16 cellular contexts compared by ENCODE assay signal in genomic region chr6:16095180-16095579, GRCh38. TPM values are rescaled to one million over a fixed set of nuclear protein-coding genes. Genes with fewer than 3 reads are reported as not detected.
DNase-seq lines count a peak whose midpoint lies in the region; ATAC-seq, FAIRE-seq and TF ChIP-seq lines count a peak whose summit lies in the region.
"Had no signal": no experiment of that assay in that cellular context is flagged by ENCODE, and none has a peak within 500 bp of the region (broad histone marks: within the 10 kb centered on the region; RNA-seq: fewer than 3 reads in every experiment).

No MANE protein-coding gene starts in this region.

- H3K4me1 ChIP-seq in GM23338 (ENCODE audit: insufficient read depth) = no peaks in the 10 kb centered on the region
- H3K4me1 ChIP-seq in K562 (replicated peaks in 1 of 2; ENCODE audit: control insufficient read depth in 2 of 2, insufficient read depth in 2 of 2, low read length in 2 of 2) = peaks cover 0 to 20% of the 10 kb centered on the region in 2 experiments; a peak in 4 of 5 replicates
- H3K4me1 ChIP-seq in A673 (ENCODE audit: insufficient read depth, low read length, poor library complexity, severe bottlenecking) = no peaks in the 10 kb centered on the region
- H3K4me1 ChIP-seq: BE2C had no signal

- H3K27ac ChIP-seq in GM23338 (ENCODE audit: low read depth) (no peak overlapping the region), K562 (ENCODE audit: extremely low read depth, low read depth, low read length) (no peak overlapping the region), A673 (ENCODE audit: low read depth, low read length, poor library complexity, severe bottlenecking) (no peak overlapping the region)

- TF ChIP-seq POLR2A in K562 (conservative IDR thresholded peaks at IDR 0.05) = no peak

- no peak overlapping the region for H3K9ac ChIP-seq in K562 (ENCODE audit: insufficient read depth in 1 of 2, low read depth in 2 of 2, low read length in 2 of 2)

- no peaks in the 10 kb centered on the region for H3F3A ChIP-seq in GM23338 (replicated peaks; ENCODE audit: low read depth)

- H3K9me2 ChIP-seq in GM23338 (ENCODE audit: insufficient read depth) = peaks cover 12% of the 10 kb centered on the region

- POLR2A ChIA-PET in activated CD4-positive, alpha-beta T cell treated with anti-CD3 and anti-CD28 coated beads for 36 hours (lab: Charles Lee) = no interaction called here
- POLR2A ChIA-PET in K562 (lab: Yijun Ruan, JAX) = no interaction called here
- POLR2A ChIA-PET in activated CD8-positive, alpha-beta T cell treated with anti-CD3 and anti-CD28 coated beads, Interleukin-2, amount 10 ng/mL, durations not matched to agents 7 days and 5 days (lab: Charles Lee) = no interaction called here
- POLR2A ChIA-PET in A673 (lab: Charles Lee; ENCODE audit: low non-redundant PET) = no interaction called here

- H3K9me3 ChIP-seq in K562 (replicated peaks; ENCODE audit: control insufficient read depth, insufficient read depth, low read depth, low read length) (peaks cover 12% of the 10 kb centered on the region), A673 (ENCODE audit: low read depth, low read length, poor library complexity, severe bottlenecking) (no peaks in the 10 kb centered on the region)
- H3K9me3 ChIP-seq: BE2C had no signal

- H3K79me2 ChIP-seq in GM23338 (replicated peaks; ENCODE audit: insufficient read depth) (no peaks in the 10 kb centered on the region), K562 (ENCODE audit: control insufficient read depth, insufficient read depth, low read length) (no peaks in the 10 kb centered on the region)

- intact Hi-C loops in activated CD4-positive, alpha-beta T cell treated with anti-CD3 and anti-CD28 coated beads for 36 hours (cut with DNase I, micrococcal nuclease) = no loop called here
- intact Hi-C loops in activated CD4-positive, alpha-beta T cell treated with anti-CD3 and anti-CD28 coated beads, Interleukin-2, amount 10 ng/mL, durations not matched to agents 24 days and 14 days (cut with micrococcal nuclease) = no loop called here
- intact Hi-C loops in K562 (cut with micrococcal nuclease) (no loop called here), A673 (cut with micrococcal nuclease; ENCODE audit: unreplicated experiment) (no loop called here)

- H3K4me2 ChIP-seq in GM23338 = no peak overlapping the region
- no peak overlapping the region for H3K4me2 ChIP-seq in K562 (ENCODE audit: insufficient read depth, low read length)

- H3K4me3 ChIP-seq in AG10803 (ENCODE audit: low read length) (no peak overlapping the region), GM23338 (no peak overlapping the region), K562 (no peak overlapping the region), A673 (ENCODE audit: low read depth, low read length, poor library complexity, severe bottlenecking) (no peak overlapping the region)

- no peak for TF ChIP-seq EP300 in K562 (IDR thresholded peaks at IDR 0.05; ENCODE audit: low read length)

- DNase-seq in activated CD4-positive, alpha-beta T cell treated with anti-CD3 and anti-CD28 coated beads for 36 hours = peak; percentile 22
- no peak for DNase-seq in activated CD4-positive, alpha-beta T cell treated with anti-CD3 and anti-CD28 coated beads, Interleukin-2, amount 10 ng/mL, durations not matched to agents 24 days and 14 days
- DNase-seq in AG10803 (ENCODE audit: low read depth) (peak; percentile 14), GM23338 (ENCODE audit: low spot score) (no peak), K562 (ENCODE audit: extremely low read depth in 1 of 4, low spot score in 3 of 4) (no peak), A673 (ENCODE audit: low spot score) (no peak), NCI-H2171 (lab: John Stamatoyannopoulos, UW) (no peak)
- no peak for DNase-seq in activated CD8-positive, alpha-beta T cell treated with anti-CD3 and anti-CD28 coated beads, Interleukin-2, amount 10 ng/mL, durations not matched to agents 7 days and 5 days
- DNase-seq: 8988T, ACHN, BE2C, DMS53, GF-D8, GOT3, H9 had no signal

- BruUV-seq in K562 (replicated peaks; lab: Mats Ljungman, UMichigan) (no TSS peak), A673 (replicated peaks; lab: Mats Ljungman, UMichigan) (no TSS peak)

- H3K27ac Mint-ChIP-seq in activated CD4-positive, alpha-beta T cell treated with anti-CD3 and anti-CD28 coated beads for 36 hours = no peak overlapping the region
- no peak overlapping the region for H3K27ac Mint-ChIP-seq in activated CD4-positive, alpha-beta T cell treated with anti-CD3 and anti-CD28 coated beads, Interleukin-2, amount 10 ng/mL, durations not matched to agents 24 days and 14 days
- H3K27ac Mint-ChIP-seq in GM23338 = no peak overlapping the region
- H3K27ac Mint-ChIP-seq in activated CD8-positive, alpha-beta T cell treated with anti-CD3 and anti-CD28 coated beads, Interleukin-2, amount 10 ng/mL, durations not matched to agents 7 days and 5 days = no peak overlapping the region
- H3K27ac Mint-ChIP-seq: H9, IgD-negative memory B cell had no signal

- in situ Hi-C loops in K562 (cut with MboI) = no loop called here

- 56% methylated on average over 6 of the region's 6 CpGs for WGBS in K562 (ENCODE audit: insufficient coverage, low coverage, missing lambda C conversion rate)

- FAIRE-seq in K562 (lab: Jason Lieb, UNC) = no peak

- H2AFZ ChIP-seq in GM23338 (peak overlapping the region; percentile 76; the same call in 1 of the 2 replicates), K562 (ENCODE audit: low read depth, low read length) (peak overlapping the region; percentile 33; the same call in 1 of the 2 replicates)

- no peak for TF ChIP-seq CTCF in AG10803 (conservative IDR thresholded peaks at IDR 0.05; ENCODE audit: low read length)
- TF ChIP-seq CTCF in GM23338 (conservative IDR thresholded peaks at IDR 0.05; ENCODE audit: low read depth in 2 of 2) = no peak
- TF ChIP-seq CTCF in K562 (IDR thresholded peaks at IDR 0.05 in 2 of 3, conservative IDR thresholded peaks at IDR 0.05 in 1 of 3; ENCODE audit: insufficient read depth in 2 of 3, low read depth in 1 of 3, low read length in 3 of 3) = no peak
- no peak for TF ChIP-seq CTCF in A673 (conservative IDR thresholded peaks at IDR 0.05; ENCODE audit: low read depth, low read length)

- ATAC-seq in activated CD4-positive, alpha-beta T cell treated with anti-CD3 and anti-CD28 coated beads for 36 hours = no peak
- ATAC-seq in GM23338 (no peak), K562 (no peak)
- no peak for ATAC-seq in activated CD8-positive, alpha-beta T cell treated with anti-CD3 and anti-CD28 coated beads, Interleukin-2, amount 10 ng/mL, durations not matched to agents 7 days and 5 days

- no peaks in the 10 kb centered on the region for H3K9me1 ChIP-seq in K562 (ENCODE audit: control insufficient read depth, insufficient read depth, low read length)

- no peak overlapping the region for H3K4me3 Mint-ChIP-seq in activated CD4-positive, alpha-beta T cell treated with anti-CD3 and anti-CD28 coated beads for 36 hours
- no peak overlapping the region for H3K4me3 Mint-ChIP-seq in activated CD4-positive, alpha-beta T cell treated with anti-CD3 and anti-CD28 coated beads, Interleukin-2, amount 10 ng/mL, durations not matched to agents 24 days and 14 days
- H3K4me3 Mint-ChIP-seq in GM23338 = no peak overlapping the region
- no peak overlapping the region for H3K4me3 Mint-ChIP-seq in activated CD8-positive, alpha-beta T cell treated with anti-CD3 and anti-CD28 coated beads, Interleukin-2, amount 10 ng/mL, durations not matched to agents 7 days and 5 days
- H3K4me3 Mint-ChIP-seq: H9, IgD-negative memory B cell had no signal

- no peaks in the 10 kb centered on the region for H3K27me3 Mint-ChIP-seq in activated CD4-positive, alpha-beta T cell treated with anti-CD3 and anti-CD28 coated beads for 36 hours
- H3K27me3 Mint-ChIP-seq in activated CD4-positive, alpha-beta T cell treated with anti-CD3 and anti-CD28 coated beads, Interleukin-2, amount 10 ng/mL, durations not matched to agents 24 days and 14 days = no peaks in the 10 kb centered on the region
- H3K27me3 Mint-ChIP-seq in GM23338 (ENCODE audit: insufficient read depth, low read depth, poor library complexity) = peaks cover 4% of the 10 kb centered on the region
- peaks cover 4% of the 10 kb centered on the region for H3K27me3 Mint-ChIP-seq in activated CD8-positive, alpha-beta T cell treated with anti-CD3 and anti-CD28 coated beads, Interleukin-2, amount 10 ng/mL, durations not matched to agents 7 days and 5 days (ENCODE audit: low read depth)

- H3K36me3 Mint-ChIP-seq in activated CD4-positive, alpha-beta T cell treated with anti-CD3 and anti-CD28 coated beads for 36 hours (ENCODE audit: low read depth) = no peaks in the 10 kb centered on the region
- no peaks in the 10 kb centered on the region for H3K36me3 Mint-ChIP-seq in activated CD4-positive, alpha-beta T cell treated with anti-CD3 and anti-CD28 coated beads, Interleukin-2, amount 10 ng/mL, durations not matched to agents 24 days and 14 days (ENCODE audit: low read depth)
- no peaks in the 10 kb centered on the region; the same call in 2 of the 3 replicates for H3K36me3 Mint-ChIP-seq in GM23338 (ENCODE audit: low read depth)
- peaks cover 2% of the 10 kb centered on the region for H3K36me3 Mint-ChIP-seq in activated CD8-positive, alpha-beta T cell treated with anti-CD3 and anti-CD28 coated beads, Interleukin-2, amount 10 ng/mL, durations not matched to agents 7 days and 5 days (ENCODE audit: low read depth)
- H3K36me3 Mint-ChIP-seq: IgD-negative memory B cell had no signal

- H4K20me1 ChIP-seq in GM23338 (replicated peaks; ENCODE audit: insufficient read depth) (no peaks in the 10 kb centered on the region), K562 (replicated peaks; ENCODE audit: control insufficient read depth, insufficient read depth, low read length) (no peaks in the 10 kb centered on the region)

- CTCF ChIA-PET in activated CD4-positive, alpha-beta T cell treated with anti-CD3 and anti-CD28 coated beads for 36 hours (lab: Charles Lee) = interaction anchor here (0.6 kb wide), 1 partner anchor 427 kb away, joined by 3 read pairs; no protein-coding TSS in a partner anchor
- CTCF ChIA-PET in K562 (lab: Yijun Ruan, JAX; ENCODE audit: low intra/inter-chr PET ratio) (no interaction called here), A673 (lab: Charles Lee) (no interaction called here)
- CTCF ChIA-PET in activated CD8-positive, alpha-beta T cell treated with anti-CD3 and anti-CD28 coated beads, Interleukin-2, amount 10 ng/mL, durations not matched to agents 7 days and 5 days (lab: Charles Lee) = no interaction called here

- H3K36me3 ChIP-seq in GM23338 (ENCODE audit: insufficient read depth) (no peaks in the 10 kb centered on the region; the same call in 1 of the 2 replicates), K562 (ENCODE audit: control insufficient read depth, insufficient read depth, low read length) (no peaks in the 10 kb centered on the region), A673 (ENCODE audit: insufficient read depth, low read length, poor library complexity, severe bottlenecking) (no peaks in the 10 kb centered on the region)
- H3K36me3 ChIP-seq: BE2C had no signal

- H3K9me3 Mint-ChIP-seq in activated CD4-positive, alpha-beta T cell treated with anti-CD3 and anti-CD28 coated beads for 36 hours (ENCODE audit: low read depth) = peaks cover 2% of the 10 kb centered on the region
- H3K9me3 Mint-ChIP-seq in activated CD4-positive, alpha-beta T cell treated with anti-CD3 and anti-CD28 coated beads, Interleukin-2, amount 10 ng/mL, durations not matched to agents 24 days and 14 days = peaks cover 20% of the 10 kb centered on the region
- H3K9me3 Mint-ChIP-seq in GM23338 = peaks cover 7% of the 10 kb centered on the region; the same call in 2 of the 3 replicates
- no peaks in the 10 kb centered on the region for H3K9me3 Mint-ChIP-seq in activated CD8-positive, alpha-beta T cell treated with anti-CD3 and anti-CD28 coated beads, Interleukin-2, amount 10 ng/mL, durations not matched to agents 7 days and 5 days (ENCODE audit: insufficient read depth)

- no peak for TF ChIP-seq RAD21 in K562 (CRISPR knock-in tag; conservative IDR thresholded peaks at IDR 0.05 in 1 of 2, IDR thresholded peaks at IDR 0.05 in 1 of 2)

- peaks cover 6% of the 10 kb centered on the region for H3K4me1 Mint-ChIP-seq in activated CD4-positive, alpha-beta T cell treated with anti-CD3 and anti-CD28 coated beads for 36 hours
- peaks cover 10% of the 10 kb centered on the region for H3K4me1 Mint-ChIP-seq in activated CD4-positive, alpha-beta T cell treated with anti-CD3 and anti-CD28 coated beads, Interleukin-2, amount 10 ng/mL, durations not matched to agents 24 days and 14 days
- no peaks in the 10 kb centered on the region; the same call in 2 of the 3 replicates for H3K4me1 Mint-ChIP-seq in GM23338
- peaks cover 3% of the 10 kb centered on the region for H3K4me1 Mint-ChIP-seq in activated CD8-positive, alpha-beta T cell treated with anti-CD3 and anti-CD28 coated beads, Interleukin-2, amount 10 ng/mL, durations not matched to agents 7 days and 5 days (ENCODE audit: low read depth)
- H3K4me1 Mint-ChIP-seq: H9 had no signal

- H3K27me3 ChIP-seq in GM23338 (ENCODE audit: insufficient read depth) (no peaks in the 10 kb centered on the region), K562 (ENCODE audit: control insufficient read depth in 2 of 2, insufficient read depth in 2 of 2, low read length in 2 of 2) (no peaks in the 10 kb centered on the region), A673 (replicated peaks; ENCODE audit: insufficient read depth, low read depth, low read length, poor library complexity) (no peaks in the 10 kb centered on the region)
- H3K27me3 ChIP-seq: BE2C had no signal

RNA-seq across cellular contexts. Expression of gene MYLIP, which starts 33.7 kb away (rescaled TPM):
- 10 to 100 TPM in 1 of 2 experiments, 1 to 10 TPM in 1; 9.2 to 10.6 TPM for total RNA-seq in activated CD4-positive, alpha-beta T cell treated with anti-CD3 and anti-CD28 coated beads for 36 hours
- 18.3 and 18.5 TPM in 2 replicates for total RNA-seq in activated CD4-positive, alpha-beta T cell treated with anti-CD3 and anti-CD28 coated beads, Interleukin-2, amount 10 ng/mL, durations not matched to agents 24 days and 14 days
- total RNA-seq in GM23338 (2014; rRNA removed; shearing (Covaris generic)) = 32.4 and 33.8 TPM in 2 replicates
- 26.7 and 28.7 TPM in 2 replicates for polyA plus RNA-seq in GM23338 (2016; fragmentation: Nextera tagmentation; extraction: Ambion mirVana)
- total RNA-seq in K562 (2011; cell fraction: chromatin; rRNA removed; ENCODE audit: low replicate concordance) = 54.7 and 71.0 TPM in 2 replicates
- total RNA-seq in K562 (2011; cell fraction: nucleolus; rRNA removed) = 35.4 TPM in 2 replicates
- total RNA-seq in K562 (2011; cell fraction: nucleoplasm; rRNA removed) = 46.5 and 66.0 TPM in 2 replicates
- total RNA-seq in K562 (2014; rRNA removed) = 31.1 and 31.5 TPM in 2 replicates
- 27.2 and 29.2 TPM in 2 replicates for total RNA-seq in K562 (2014; rRNA removed; fragmentation: Illumina TruSeq; extraction: Trizol)
- total RNA-seq in K562 (2015; rRNA removed; fragmentation: Illumina TruSeq; extraction: Trizol) = 37.8 and 43.5 TPM in 2 replicates
- 32.5 and 34.4 TPM in 2 replicates for total RNA-seq in K562 (2021)
- polyA plus RNA-seq in K562 (2011; rRNA removed) = 41.9 and 46.1 TPM in 2 replicates
- 21.3 and 30.8 TPM in 2 replicates for polyA plus RNA-seq in K562 (2011; cell fraction: cytosol; rRNA removed)
- 66.4 and 72.9 TPM in 2 replicates for polyA plus RNA-seq in K562 (2011; cell fraction: nucleus; rRNA removed)
- 31.8 and 37.9 TPM in 2 replicates for polyA plus RNA-seq in K562 (2012)
- polyA plus RNA-seq in K562 (2014; fragmentation: Illumina TruSeq; extraction: Trizol) = 27.1 and 29.8 TPM in 2 replicates
- polyA plus RNA-seq in K562 (2014; fragmentation: Nextera tagmentation; extraction: Ambion mirVana) = 10 to 100 TPM; 10.8 to 12.9 TPM
- 33.4 and 37.1 TPM in 2 replicates for polyA plus RNA-seq in K562 (2014; rRNA removed)
- 49.0 and 49.4 TPM in 2 replicates for polyA minus RNA-seq in K562 (2011; rRNA and poly(A)+ RNA removed)
- 22.9 and 24.3 TPM in 2 replicates for polyA minus RNA-seq in K562 (2011; cell fraction: cytosol; rRNA and poly(A)+ RNA removed)
- 36.1 and 55.1 TPM in 2 replicates for polyA minus RNA-seq in K562 (2011; cell fraction: nucleus; rRNA and poly(A)+ RNA removed)
- 10 to 100 TPM; 17.3 to 17.6 TPM for total RNA-seq in activated CD8-positive, alpha-beta T cell treated with anti-CD3 and anti-CD28 coated beads, Interleukin-2, amount 10 ng/mL, durations not matched to agents 7 days and 5 days
- 22.4 and 24.5 TPM in 2 replicates for total RNA-seq in A673 (2021)

Comparison
In these comparisons a context has a peak if more than half of its experiments do, and no peak if none do; other contexts are left out.
1. DNase-seq: peak in activated CD4-positive, alpha-beta T cell treated with anti-CD3 and anti-CD28 coated beads for 36 hours (single experiment) and AG10803 (single experiment); none in activated CD4-positive, alpha-beta T cell treated with anti-CD3 and anti-CD28 coated beads, Interleukin-2, amount 10 ng/mL, durations not matched to agents 24 days and 14 days (single experiment), GM23338 (single experiment), K562 (0 of 4), activated CD8-positive, alpha-beta T cell treated with anti-CD3 and anti-CD28 coated beads, Interleukin-2, amount 10 ng/mL, durations not matched to agents 7 days and 5 days (single experiment), A673 (single experiment) and NCI-H2171 (single experiment).